15 cellular contexts compared by ENCODE assay signal in genomic region chr4:8101213-8101781, GRCh38. TPM values are rescaled to one million over a fixed set of nuclear protein-coding genes. Genes with fewer than 3 reads are reported as not detected.
DNase-seq lines count a peak whose midpoint lies in the region; ATAC-seq and TF ChIP-seq lines count a peak whose summit lies in the region.
"Had no signal": no experiment of that assay in that cellular context is flagged by ENCODE, and none has a peak within 500 bp of the region (broad histone marks: within the 10 kb centered on the region; RNA-seq: fewer than 3 reads in every experiment).

No MANE protein-coding gene starts in this region.

- peaks cover 0 to 28% (median 0%) of the 10 kb centered on the region in 3 experiments for H3K27me3 ChIP-seq in neuronal stem cell (ENCODE audit: control insufficient read depth in 3 of 3, insufficient read depth in 3 of 3, low read depth in 1 of 3, low read length in 3 of 3)

- peaks cover 0 to 2% of the 10 kb centered on the region in 2 donors for H3K9me3 ChIP-seq in neuronal stem cell (replicated peaks in 1 of 2; ENCODE audit: control insufficient read depth in 2 of 2, insufficient read depth in 1 of 2, low read depth in 1 of 2, low read length in 2 of 2)

- H2BK12ac ChIP-seq in neuronal stem cell (ENCODE audit: low read length), result no peak overlapping the region

- H2BK120ac ChIP-seq in neuronal stem cell (ENCODE audit: low read depth, low read length), result no peak overlapping the region

- H3K14ac ChIP-seq in neuronal stem cell (ENCODE audit: low read length), result no peak overlapping the region

- H3K9ac ChIP-seq in neuronal stem cell (ENCODE audit: low read depth, low read length, poor library complexity), result no peak overlapping the region

- peak; percentile 77 for DNase-seq in A172 (ENCODE audit: low spot score)
- DNase-seq in RPMI7951 (ENCODE audit: low read depth), result peak; percentile 15
- DNase-seq in fibroblast of pulmonary artery (ENCODE audit: low read depth), result peak; percentile 72
- DNase-seq in neuronal stem cell (ENCODE audit: low spot score), result no peak
- no peak for DNase-seq in ACHN
- DNase-seq in activated naive CD8-positive, alpha-beta T cell treated with anti-CD3 and anti-CD28 coated beads for 36 hours, result no peak
- DNase-seq: activated T-cell treated with anti-CD3 and anti-CD28 coated beads, Interleukin-2, amount 50 U/mL, for 1 hour; brain microvascular endothelial cell; mesendoderm; NCI-H2227 treated with DMSO at 0.1 percent for 48 hours; SHP77; stimulated activated CD4-positive, alpha-beta T cell treated with anti-CD3 and anti-CD28 coated beads, Interleukin-12 subunit alpha, Interleukin-12 subunit beta, amount 100 ng/mL, for 4 hours had no signal

- H3K36me3 Mint-ChIP-seq in activated naive CD8-positive, alpha-beta T cell treated with anti-CD3 and anti-CD28 coated beads for 36 hours, result no peaks in the 10 kb centered on the region
- H3K36me3 Mint-ChIP-seq: WTC11 had no signal

- H2AK5ac ChIP-seq in neuronal stem cell (ENCODE audit: low read depth, low read length), result no peak overlapping the region

- no peaks in the 10 kb centered on the region for H3K4me1 Mint-ChIP-seq in activated naive CD8-positive, alpha-beta T cell treated with anti-CD3 and anti-CD28 coated beads for 36 hours

- H2BK5ac ChIP-seq in neuronal stem cell (ENCODE audit: low read length), result peak overlapping the region; percentile 0

- H3K4me3 ChIP-seq in fibroblast of pulmonary artery (replicated peaks; ENCODE audit: low read depth, low read length), result no peak overlapping the region
- no peak overlapping the region for H3K4me3 ChIP-seq in neuronal stem cell (ENCODE audit: low read length in 2 of 2)

- no peak overlapping the region for H3K23ac ChIP-seq in neuronal stem cell (ENCODE audit: low read depth, low read length, poor library complexity)

- no peak overlapping the region for H4K91ac ChIP-seq in neuronal stem cell (ENCODE audit: low read depth, low read length, poor library complexity)

- H3K4me1 ChIP-seq in neuronal stem cell (ENCODE audit: control insufficient read depth in 2 of 2, insufficient read depth in 1 of 2, low read depth in 1 of 2, low read length in 2 of 2), result peaks cover 3 to 9% of the 10 kb centered on the region in 2 donors

- no peak overlapping the region for H4K8ac ChIP-seq in neuronal stem cell (ENCODE audit: low read depth, low read length)

- TF ChIP-seq CTCF in fibroblast of pulmonary artery (IDR thresholded peaks at IDR 0.05; ENCODE audit: low read length, missing control alignments), result no peak

- no peak overlapping the region for H2BK15ac ChIP-seq in neuronal stem cell (ENCODE audit: low read length)

- ATAC-seq in HG03175 (IDR thresholded peaks at IDR 0.05; ENCODE audit: unreplicated experiment) (no peak), GM21515 (IDR thresholded peaks at IDR 0.05; ENCODE audit: unreplicated experiment) (no peak)
- ATAC-seq: WTC11 had no signal

- no CpG with 5 or more reads among the region's 18 CpGs for WGBS in neuronal stem cell (ENCODE audit: extremely low coverage in 2 of 2, insufficient read length in 2 of 2, insufficient replicate concordance in 1 of 2), 2 donors

- H3K27me3 Mint-ChIP-seq in activated naive CD8-positive, alpha-beta T cell treated with anti-CD3 and anti-CD28 coated beads for 36 hours, result no peaks in the 10 kb centered on the region

- no peak overlapping the region for H3K4me3 Mint-ChIP-seq in activated naive CD8-positive, alpha-beta T cell treated with anti-CD3 and anti-CD28 coated beads for 36 hours
- H3K4me3 Mint-ChIP-seq: WTC11 had no signal

- H2AFZ ChIP-seq in neuronal stem cell (ENCODE audit: low read length), result no peak overlapping the region

- H3K9me3 Mint-ChIP-seq in activated naive CD8-positive, alpha-beta T cell treated with anti-CD3 and anti-CD28 coated beads for 36 hours, result no peaks in the 10 kb centered on the region
- H3K9me3 Mint-ChIP-seq: WTC11 had no signal

- no peak overlapping the region for H3K4ac ChIP-seq in neuronal stem cell (ENCODE audit: low read length)

- in situ Hi-C loops in ACHN (cut with HindIII; ENCODE audit: low pct_ligation_motif_present, low pct_unique_long_range_greater_than_20kb, low sequenced_read_pairs), result no loop called here

- no peak overlapping the region for H3K27ac ChIP-seq in neuronal stem cell (replicated peaks; ENCODE audit: low read length)
- H3K27ac ChIP-seq: brain microvascular endothelial cell had no signal

- H3K18ac ChIP-seq in neuronal stem cell (ENCODE audit: low read length), result no peak overlapping the region

- H3K4me2 ChIP-seq in neuronal stem cell (ENCODE audit: insufficient read depth, low read length, poor library complexity, severe bottlenecking), result no peak overlapping the region

- H3K79me1 ChIP-seq in neuronal stem cell (ENCODE audit: low read depth, low read length), result peaks cover 1% of the 10 kb centered on the region

- H3K36me3 ChIP-seq in neuronal stem cell (replicated peaks in 1 of 2; ENCODE audit: control insufficient read depth in 2 of 2, insufficient read depth in 2 of 2, low read length in 2 of 2), result no peaks in the 10 kb centered on the region
- H3K36me3 ChIP-seq: brain microvascular endothelial cell had no signal

- H3K27ac Mint-ChIP-seq in activated naive CD8-positive, alpha-beta T cell treated with anti-CD3 and anti-CD28 coated beads for 36 hours, result no peak overlapping the region
- H3K27ac Mint-ChIP-seq: WTC11 had no signal

RNA-seq across cellular contexts. Expression of gene ABLIM2, which starts 57.3 kb away (rescaled TPM):
- 1.3 and 5.1 TPM in 2 replicates for total RNA-seq in A172 (2014; rRNA removed; shearing (Covaris generic))
- total RNA-seq in RPMI7951 (2014; rRNA removed; shearing (Covaris generic)), result under 0.01 and 0.29 TPM in 2 replicates
- 0.78 TPM for polyA plus RNA-seq in neuronal stem cell (2013, experiment 1 of 2)
- polyA plus RNA-seq in neuronal stem cell (2013, experiment 2 of 2), result 0.93 TPM
- total RNA-seq in activated naive CD8-positive, alpha-beta T cell treated with anti-CD3 and anti-CD28 coated beads for 36 hours, result under 1 TPM; 0.41 to 0.62 TPM

Comparison
In these comparisons a context has a peak if more than half of its experiments do, and no peak if none do; other contexts are left out.
1. DNase-seq: peak in A172 (single experiment), RPMI7951 (single experiment) and fibroblast of pulmonary artery (single experiment); none in neuronal stem cell (single experiment), ACHN (single experiment) and activated naive CD8-positive, alpha-beta T cell treated with anti-CD3 and anti-CD28 coated beads for 36 hours (single experiment).